Comparison of ENCODE assay signal across 21 cellular contexts in genomic region chr9:16608906-16609305, GRCh38.
"Had no signal": no experiment of that assay in that cellular context is flagged by ENCODE, and none has a peak within 500 bp of the region (broad histone marks: within the 10 kb centered on the region; RNA-seq: fewer than 3 reads in every experiment).

No MANE protein-coding gene starts in this region.

- H3K4me1 ChIP-seq: heart right ventricle, right atrium auricular region, testis had no signal

- H3K36me3 ChIP-seq: heart right ventricle, ovary, right atrium auricular region, sigmoid colon, transverse colon had no signal

- H3K27me3 Mint-ChIP-seq: stimulated activated naive B cell treated with anti-CD40 and anti-IgM and Interleukin-4, amounts not matched to agents 10 μg/mL and 1 μg/mL and 100 μg/mL, for 72 hours; stimulated activated naive CD8-positive, alpha-beta T cell treated with anti-CD3 and anti-CD28 coated beads, Interleukin-15, amount 100 ng/mL, for 72 hours had no signal

- H3K27me3 ChIP-seq: heart right ventricle, ovary, right atrium auricular region, sigmoid colon, testis, transverse colon had no signal

- H3K27ac Mint-ChIP-seq: naive thymus-derived CD8-positive, alpha-beta T cell; stimulated activated naive B cell treated with anti-CD40 and anti-IgM and Interleukin-4, amounts not matched to agents 10 μg/mL and 1 μg/mL and 100 μg/mL, for 72 hours; stimulated activated naive CD8-positive, alpha-beta T cell treated with anti-CD3 and anti-CD28 coated beads, Interleukin-15, amount 100 ng/mL, for 72 hours had no signal

- H3K27ac ChIP-seq: dorsolateral prefrontal cortex, heart right ventricle, ovary, right atrium auricular region, sigmoid colon, skin epidermis, testis, transverse colon had no signal

- H3K4me1 Mint-ChIP-seq: neural crest cell; stimulated activated naive B cell treated with anti-CD40 and anti-IgM and Interleukin-4, amounts not matched to agents 10 μg/mL and 1 μg/mL and 100 μg/mL, for 72 hours; stimulated activated naive CD8-positive, alpha-beta T cell treated with anti-CD3 and anti-CD28 coated beads, Interleukin-15, amount 100 ng/mL, for 72 hours had no signal

- DNase-seq: cortex of kidney; dorsolateral prefrontal cortex; effector CD8-positive, alpha-beta T cell; heart right ventricle; hypothalamus; kidney glomerular epithelial cell; mammary epithelial cell; mucosa of descending colon; naive thymus-derived CD8-positive, alpha-beta T cell; nucleus accumbens; ovary; sigmoid colon; stimulated activated CD4-positive, alpha-beta T cell treated with anti-CD3 and anti-CD28 coated beads, Interleukin-2, amount 100 ng/mL, for 24 hours; stimulated activated CD4-positive, alpha-beta T cell treated with anti-CD3 and anti-CD28 coated beads, Interleukin-4, amount 100 ng/mL, for 4 hours; stimulated activated naive B cell treated with anti-CD40 and anti-IgM and Interleukin-4, amounts not matched to agents 10 μg/mL and 1 μg/mL and 100 μg/mL, for 72 hours; stimulated activated naive CD8-positive, alpha-beta T cell treated with anti-CD3 and anti-CD28 coated beads, Interleukin-15, amount 100 ng/mL, for 72 hours; testis; transverse colon had no signal

- H3K9me3 Mint-ChIP-seq: neural crest cell; stimulated activated naive CD8-positive, alpha-beta T cell treated with anti-CD3 and anti-CD28 coated beads, Interleukin-15, amount 100 ng/mL, for 72 hours had no signal

- H3K4me3 ChIP-seq: dorsolateral prefrontal cortex, heart right ventricle, mucosa of descending colon, ovary, right atrium auricular region, sigmoid colon, skin epidermis, testis, transverse colon had no signal

- H3K36me3 Mint-ChIP-seq: naive thymus-derived CD8-positive, alpha-beta T cell; stimulated activated naive B cell treated with anti-CD40 and anti-IgM and Interleukin-4, amounts not matched to agents 10 μg/mL and 1 μg/mL and 100 μg/mL, for 72 hours had no signal

- H3K9me3 ChIP-seq: heart right ventricle, mucosa of descending colon, ovary, right atrium auricular region, sigmoid colon, testis, transverse colon had no signal

- ATAC-seq: heart right ventricle; mucosa of descending colon; naive thymus-derived CD8-positive, alpha-beta T cell; stimulated activated naive B cell treated with anti-CD40 and anti-IgM and Interleukin-4, amounts not matched to agents 10 μg/mL and 1 μg/mL and 100 μg/mL, for 72 hours; stimulated activated naive CD8-positive, alpha-beta T cell treated with anti-CD3 and anti-CD28 coated beads, Interleukin-15, amount 100 ng/mL, for 72 hours had no signal

- H3K4me3 Mint-ChIP-seq: naive thymus-derived CD8-positive, alpha-beta T cell; neural crest cell; stimulated activated naive B cell treated with anti-CD40 and anti-IgM and Interleukin-4, amounts not matched to agents 10 μg/mL and 1 μg/mL and 100 μg/mL, for 72 hours; stimulated activated naive CD8-positive, alpha-beta T cell treated with anti-CD3 and anti-CD28 coated beads, Interleukin-15, amount 100 ng/mL, for 72 hours had no signal
